26 cellular contexts compared by ENCODE assay signal in the genomic region with DNA sequence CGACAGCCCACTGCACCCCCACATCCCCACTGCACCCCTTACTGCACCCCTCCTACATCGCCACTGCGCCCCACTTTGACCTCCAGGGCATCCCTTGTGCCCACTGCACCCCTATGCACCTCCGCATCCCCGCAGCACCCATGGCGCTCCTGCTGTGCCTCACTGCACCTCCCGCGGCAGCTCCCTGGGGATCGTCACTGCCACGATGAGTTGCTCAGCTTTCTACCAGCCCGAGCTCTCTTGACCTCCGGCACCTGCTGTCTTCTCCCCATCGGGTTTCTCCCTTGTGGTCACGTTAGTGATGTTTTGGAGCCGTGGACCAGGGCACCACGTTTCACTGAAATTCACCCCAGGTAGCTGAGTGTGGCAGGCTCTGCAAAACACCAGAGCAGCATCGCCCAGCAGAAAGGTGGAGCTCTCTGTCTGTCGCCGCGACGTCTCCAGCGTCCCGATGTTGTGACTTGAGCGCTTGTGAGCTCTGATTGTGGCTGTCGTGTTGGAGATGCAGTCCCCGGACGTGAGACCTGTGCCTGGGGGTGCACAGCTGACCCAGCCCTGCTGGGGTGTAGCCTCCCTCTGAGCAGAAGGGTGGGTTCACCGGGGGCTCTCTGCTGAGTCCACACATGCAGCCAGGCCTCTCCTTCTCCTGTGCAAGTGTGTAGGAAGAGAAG.
DNase-seq lines count a peak whose midpoint lies in the region; ATAC-seq and TF ChIP-seq lines count a peak whose summit lies in the region.
"Had no signal": no experiment of that assay in that cellular context is flagged by ENCODE, and none has a peak within 500 bp of the region (broad histone marks: within the 10 kb centered on the region; RNA-seq: fewer than 3 reads in every experiment).

No MANE protein-coding gene starts in this region.

- peak overlapping the region; percentile 10 for H3K4me3 Mint-ChIP-seq in T-helper 17 cell
- H3K4me3 Mint-ChIP-seq: effector memory CD8-positive, alpha-beta T cell; GM23338; neural crest cell had no signal

- peaks cover 13% of the 10 kb centered on the region for H3K4me1 Mint-ChIP-seq in T-helper 17 cell
- H3K4me1 Mint-ChIP-seq: GM23338 had no signal

- no peak overlapping the region for H3K27ac ChIP-seq in osteoblast (ENCODE audit: low read depth, low read length)
- H3K27ac ChIP-seq: C4-2B, left ventricle myocardium inferior, tibial nerve had no signal

- no peak overlapping the region for H3K4me3 ChIP-seq in osteoblast (ENCODE audit: insufficient read depth, low read length)
- H3K4me3 ChIP-seq: GM23338, left ventricle myocardium inferior, tibial nerve had no signal

- H3K9me3 ChIP-seq in T-helper 17 cell (ENCODE audit: control insufficient read depth, low read length, poor library complexity, severe bottlenecking) (no peaks in the 10 kb centered on the region), osteoblast (ENCODE audit: low read depth, low read length) (no peaks in the 10 kb centered on the region)
- H3K9me3 ChIP-seq: tibial nerve had no signal

- H3K36me3 ChIP-seq in osteoblast (ENCODE audit: insufficient read depth, low read length), result no peaks in the 10 kb centered on the region
- H3K36me3 ChIP-seq: left ventricle myocardium inferior, tibial nerve had no signal

- H3K79me2 ChIP-seq in osteoblast (ENCODE audit: insufficient read depth, low read length), result no peaks in the 10 kb centered on the region

- H4K20me1 ChIP-seq in osteoblast (ENCODE audit: insufficient read depth, low read length), result no peaks in the 10 kb centered on the region

- H3K4me1 ChIP-seq in osteoblast (ENCODE audit: insufficient read depth, low read length), result no peaks in the 10 kb centered on the region
- H3K4me1 ChIP-seq: left ventricle myocardium inferior, tibial nerve had no signal

- H2AFZ ChIP-seq in osteoblast (ENCODE audit: low read length), result no peak overlapping the region
- H2AFZ ChIP-seq: GM23338 had no signal

- H3K27me3 ChIP-seq in osteoblast (ENCODE audit: insufficient read depth, low read length), result no peaks in the 10 kb centered on the region
- H3K27me3 ChIP-seq: tibial nerve had no signal

- H3K27me3 Mint-ChIP-seq in T-helper 17 cell, result no peaks in the 10 kb centered on the region

- H3K27ac Mint-ChIP-seq in T-helper 17 cell, result peak overlapping the region; percentile 84
- H3K27ac Mint-ChIP-seq: effector memory CD8-positive, alpha-beta T cell; GM23338 had no signal

- no peaks in the 10 kb centered on the region for H3K36me3 Mint-ChIP-seq in T-helper 17 cell (ENCODE audit: low read depth)

- ATAC-seq in T-helper 17 cell, result no peak
- ATAC-seq: activated CD4-positive, CD25-positive, alpha-beta regulatory T cell treated with anti-CD3 and anti-CD28 coated beads, Interleukin-2, amount 50 U/mL, for 24 hours; GM23338; PC-3; SK-N-SH treated with all-trans-retinoic acid at 6 μM for 48 hours had no signal

- no peak overlapping the region for H3K4me2 ChIP-seq in osteoblast (ENCODE audit: insufficient read depth, low read length)
- H3K4me2 ChIP-seq: GM23338 had no signal

- no peak for TF ChIP-seq CTCF in osteoblast (IDR thresholded peaks at IDR 0.05; ENCODE audit: extremely low read depth, low read depth, low read length)

- peak; percentile 58 for DNase-seq in activated effector memory CD4-positive, alpha-beta T cell treated with anti-CD3 and anti-CD28 coated beads, Interleukin-2, amount 50 U/mL, for 16 hours
- no peak for DNase-seq in activated effector memory CD4-positive, alpha-beta T cell treated with Interleukin-2 at 50 U/mL for 16 hours
- DNase-seq in T-helper 17 cell (no peak), osteoblast (ENCODE audit: insufficient read length, low spot score, missing footprints) (peak; percentile 30), NOMO-1 treated with dmso at 0.1 percent for 144 hours (lab: John Stamatoyannopoulos, UW; ENCODE audit: unreplicated experiment) (no peak), NAMALWA (ENCODE audit: low spot score) (no peak)
- no peak for DNase-seq in stimulated activated naive CD4-positive, alpha-beta T cell treated with Interleukin-2 at 50 U/mL for 16 hours (lab: John Stamatoyannopoulos, UW)
- DNase-seq: activated naive CD4-positive, alpha-beta T cell treated with Interleukin-2 at 50 U/mL for 16 hours; caudate nucleus; cortex of kidney; effector memory CD8-positive, alpha-beta T cell; erythroblast; left ventricle myocardium inferior; mesendoderm; NCI-H1105 treated with DMSO at 0.1 percent for 48 hours; NCI-H2029; NCI-H524; PC-3; right cardiac atrium; stimulated activated CD4-positive, alpha-beta T cell treated with anti-CD3 and anti-CD28 coated beads, Interleukin-2, amount 100 ng/mL, for 24 hours had no signal

Comparison
In these comparisons a context has a peak if more than half of its experiments do, and no peak if none do; other contexts are left out.
1. DNase-seq: peak in activated effector memory CD4-positive, alpha-beta T cell treated with anti-CD3 and anti-CD28 coated beads, Interleukin-2, amount 50 U/mL, for 16 hours (single experiment) and osteoblast (single experiment); none in activated effector memory CD4-positive, alpha-beta T cell treated with Interleukin-2 at 50 U/mL for 16 hours (single experiment), T-helper 17 cell (0 of 3), stimulated activated naive CD4-positive, alpha-beta T cell treated with Interleukin-2 at 50 U/mL for 16 hours (single experiment), NOMO-1 treated with dmso at 0.1 percent for 144 hours (single experiment) and NAMALWA (single experiment).